9 cellular contexts compared by ENCODE assay signal in genomic region chr6:109978174-109979032, GRCh38. TPM values are rescaled to one million over a fixed set of nuclear protein-coding genes. Genes with fewer than 3 reads are reported as not detected.
DNase-seq lines count a peak whose midpoint lies in the region; ATAC-seq and TF ChIP-seq lines count a peak whose summit lies in the region.
"Had no signal": no experiment of that assay in that cellular context is flagged by ENCODE, and none has a peak within 500 bp of the region (broad histone marks: within the 10 kb centered on the region; RNA-seq: fewer than 3 reads in every experiment).

Gene GPR6, plus strand, starts transcription at chr6:109978311. Its CDS starts 802 bp downstream, at chr6:109979113.

- POLR2A ChIA-PET in HEK293 (lab: Yijun Ruan, JAX), result no interaction called here

- whole genome bisulfite sequencing in ovary, 3 donors, result 2% methylated on average over 37 to 50 of the region's 50 CpGs

- no peak for TF ChIP-seq POLR2A in ovary (IDR thresholded peaks at IDR 0.05)

- H3K36me3 ChIP-seq in HEK293 (ENCODE audit: control insufficient read depth in 2 of 2, insufficient read depth in 1 of 2, low read length in 2 of 2) (no peaks in the 10 kb centered on the region), ovary (no peaks in the 10 kb centered on the region)
- H3K36me3 ChIP-seq: thoracic aorta had no signal

- H3K27ac ChIP-seq in HEK293 (ENCODE audit: extremely low read depth, low read depth, low read length) (no peak within 1 kb of the TSS), ovary (no peak within 1 kb of the TSS)
- H3K27ac ChIP-seq: thoracic aorta had no signal

- TF ChIP-seq CTCF in HEK293 (tag by site-specific recombination; IDR thresholded peaks at IDR 0.05) (no peak), ovary (IDR thresholded peaks at IDR 0.05) (no peak), CD14-positive monocyte (IDR thresholded peaks at IDR 0.05) (no peak)

- peaks cover 1 to 2% of the 10 kb centered on the region in 2 donors for H3K9me3 Mint-ChIP-seq in activated T-cell treated with anti-CD3 and anti-CD28 coated beads, Interleukin-2, amount 50 U/mL, for 72 hours
- H3K9me3 Mint-ChIP-seq in CD14-positive monocyte, result peaks cover 0 to 19% (median 5%) of the 10 kb centered on the region in 7 donors

- peaks cover 0 to 3% of the 10 kb centered on the region in 2 donors for H3K36me3 Mint-ChIP-seq in activated T-cell treated with anti-CD3 and anti-CD28 coated beads, Interleukin-2, amount 50 U/mL, for 72 hours (ENCODE audit: insufficient read depth in 2 of 2)
- H3K36me3 Mint-ChIP-seq in CD14-positive monocyte, result peaks cover 0 to 2% of the 10 kb centered on the region in 2 donors

- peak within 1 kb of the TSS in 1 of 2 donors; percentile 17 for H3K4me3 Mint-ChIP-seq in activated T-cell treated with anti-CD3 and anti-CD28 coated beads, Interleukin-2, amount 50 U/mL, for 72 hours
- peak within 1 kb of the TSS in 1 of 2 donors; percentile 79 for H3K4me3 Mint-ChIP-seq in CD14-positive monocyte

- intact Hi-C loops in ovary (cut with DNase I), result no loop called here
- intact Hi-C loops in CD14-positive monocyte (cut with micrococcal nuclease), result no loop called here

- peak; percentile 48 to 63 for ATAC-seq in activated T-cell treated with anti-CD3 and anti-CD28 coated beads, Interleukin-2, amount 50 U/mL, for 72 hours (replicated peaks in 1 of 2)
- no peak for ATAC-seq in GM21619 (IDR thresholded peaks at IDR 0.05; ENCODE audit: unreplicated experiment)

- H3K27me3 ChIP-seq in ovary, result no peaks in the 10 kb centered on the region

- H3K4me3 ChIP-seq in HEK293 (ENCODE audit: low read depth, low read length), result peak within 1 kb of the TSS; percentile 43
- no peak within 1 kb of the TSS for H3K4me3 ChIP-seq in ovary
- H3K4me3 ChIP-seq: thoracic aorta had no signal

- H3K9me3 ChIP-seq in HEK293 (ENCODE audit: control insufficient read depth, insufficient read depth, low read depth, low read length) (no peaks in the 10 kb centered on the region), ovary (no peaks in the 10 kb centered on the region)
- H3K9me3 ChIP-seq: thoracic aorta had no signal

- peaks cover 80% of the 10 kb centered on the region for H3K27me3 Mint-ChIP-seq in activated T-cell treated with anti-CD3 and anti-CD28 coated beads, Interleukin-2, amount 50 U/mL, for 72 hours (ENCODE audit: low read depth)
- peaks cover 44 to 66% (median 51%) of the 10 kb centered on the region in 3 donors for H3K27me3 Mint-ChIP-seq in CD14-positive monocyte (ENCODE audit: low read depth in 3 of 3)

- H3K4me1 ChIP-seq in HEK293 (ENCODE audit: control insufficient read depth, insufficient read depth, low read length), result peaks cover 5% of the 10 kb centered on the region
- H3K4me1 ChIP-seq in ovary (ENCODE audit: insufficient read depth), result no peaks in the 10 kb centered on the region

- CTCF ChIA-PET in HEK293 (lab: Yijun Ruan, JAX), result interaction anchor here (0.8 to 1.4 kb wide), 3 partner anchors 13 to 275 kb away, joined by 3 read pairs; no protein-coding TSS in a partner anchor

- H3K27ac Mint-ChIP-seq in activated T-cell treated with anti-CD3 and anti-CD28 coated beads, Interleukin-2, amount 50 U/mL, for 72 hours, result no peak within 1 kb of the TSS
- no peak within 1 kb of the TSS for H3K27ac Mint-ChIP-seq in CD14-positive monocyte

- no peak for TF ChIP-seq EP300 in ovary (IDR thresholded peaks at IDR 0.05)

- DNase-seq in AG08395 (ENCODE audit: low spot score) (peak; percentile 67), NCI-H510A treated with DMSO at 0.1 percent for 48 hours (lab: John Stamatoyannopoulos, UW) (peak; percentile 5), globus pallidus (ENCODE audit: low spot score) (peak; percentile 1), ovary (peak; percentile 33 to 76 (median 63)), CD14-positive monocyte (ENCODE audit: low spot score) (no peak)
- peak; percentile 56 to 66 for DNase-seq in activated T-cell treated with anti-CD3 and anti-CD28 coated beads, Interleukin-2, amount 50 U/mL, for 72 hours

- H3K4me1 Mint-ChIP-seq in activated T-cell treated with anti-CD3 and anti-CD28 coated beads, Interleukin-2, amount 50 U/mL, for 72 hours (ENCODE audit: low read depth), result no peaks in the 10 kb centered on the region
- no peaks in the 10 kb centered on the region for H3K4me1 Mint-ChIP-seq in CD14-positive monocyte

TF ChIP-seq in HEK293, 187 proteins besides CTCF, POLR2A, EP300 and RAD21 (continues in another document):
- TF ChIP-seq ZNF707 (tag by site-specific recombination; IDR thresholded peaks at IDR 0.05) (no peak), ZBTB6 (tag by site-specific recombination; IDR thresholded peaks at IDR 0.05) (peak; percentile 12; the same call in 1 of the 2 replicates), ZNF24 (tag by site-specific recombination; IDR thresholded peaks at IDR 0.05) (no peak), ZNF266 (tag by site-specific recombination; IDR thresholded peaks at IDR 0.05; ENCODE audit: low read depth) (no peak), ZNF292 (tag by site-specific recombination; IDR thresholded peaks at IDR 0.05; ENCODE audit: borderline replicate concordance, low read depth) (no peak), ZNF791 (tag by site-specific recombination; IDR thresholded peaks at IDR 0.05) (no peak), MEIS1 (CRISPR knock-in tag; IDR thresholded peaks at IDR 0.05; ENCODE audit: borderline replicate concordance) (peak; percentile 65), ZNF391 (tag by site-specific recombination; IDR thresholded peaks at IDR 0.05; ENCODE audit: borderline replicate concordance, low read depth) (no peak), ZNF423 (tag by site-specific recombination; IDR thresholded peaks at IDR 0.05) (peak; percentile 53; the same call in 1 of the 2 replicates), BCL11B (tag by site-specific recombination; IDR thresholded peaks at IDR 0.05; ENCODE audit: low read depth) (no peak), ZFHX2 (tag by site-specific recombination; conservative IDR thresholded peaks at IDR 0.05) (no peak), SP7 (tag by site-specific recombination; IDR thresholded peaks at IDR 0.05) (no peak; the same call in 1 of the 2 replicates), GLIS2 (tag by site-specific recombination; IDR thresholded peaks at IDR 0.05) (peak; percentile 85), HOXD13 (CRISPR knock-in tag; IDR thresholded peaks at IDR 0.05; ENCODE audit: borderline replicate concordance) (no peak), ZNF561 (tag by site-specific recombination; IDR thresholded peaks at IDR 0.05; ENCODE audit: borderline replicate concordance) (peak; percentile 12; the same call in 1 of the 2 replicates), ZBTB20 (tag by site-specific recombination; IDR thresholded peaks at IDR 0.05) (no peak), ZFP69B (tag by site-specific recombination; IDR thresholded peaks at IDR 0.05) (peak; percentile 11; the same call in 1 of the 2 replicates)
- TF ChIP-seq, protein P1, sequence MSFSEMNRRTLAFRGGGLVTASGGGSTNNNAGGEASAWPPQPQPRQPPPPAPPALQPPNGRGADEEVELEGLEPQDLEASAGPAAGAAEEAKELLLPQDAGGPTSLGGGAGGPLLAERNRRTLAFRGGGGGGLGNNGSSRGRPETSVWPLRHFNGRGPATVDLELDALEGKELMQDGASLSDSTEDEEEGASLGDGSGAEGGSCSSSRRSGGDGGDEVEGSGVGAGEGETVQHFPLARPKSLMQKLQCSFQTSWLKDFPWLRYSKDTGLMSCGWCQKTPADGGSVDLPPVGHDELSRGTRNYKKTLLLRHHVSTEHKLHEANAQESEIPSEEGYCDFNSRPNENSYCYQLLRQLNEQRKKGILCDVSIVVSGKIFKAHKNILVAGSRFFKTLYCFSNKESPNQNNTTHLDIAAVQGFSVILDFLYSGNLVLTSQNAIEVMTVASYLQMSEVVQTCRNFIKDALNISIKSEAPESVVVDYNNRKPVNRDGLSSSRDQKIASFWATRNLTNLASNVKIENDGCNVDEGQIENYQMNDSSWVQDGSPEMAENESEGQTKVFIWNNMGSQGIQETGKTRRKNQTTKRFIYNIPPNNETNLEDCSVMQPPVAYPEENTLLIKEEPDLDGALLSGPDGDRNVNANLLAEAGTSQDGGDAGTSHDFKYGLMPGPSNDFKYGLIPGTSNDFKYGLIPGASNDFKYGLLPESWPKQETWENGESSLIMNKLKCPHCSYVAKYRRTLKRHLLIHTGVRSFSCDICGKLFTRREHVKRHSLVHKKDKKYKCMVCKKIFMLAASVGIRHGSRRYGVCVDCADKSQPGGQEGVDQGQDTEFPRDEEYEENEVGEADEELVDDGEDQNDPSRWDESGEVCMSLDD (tag by site-specific recombination; IDR thresholded peaks at IDR 0.05), result peak; percentile 56; the same call in 1 of the 2 replicates
- TF ChIP-seq, protein P2, sequence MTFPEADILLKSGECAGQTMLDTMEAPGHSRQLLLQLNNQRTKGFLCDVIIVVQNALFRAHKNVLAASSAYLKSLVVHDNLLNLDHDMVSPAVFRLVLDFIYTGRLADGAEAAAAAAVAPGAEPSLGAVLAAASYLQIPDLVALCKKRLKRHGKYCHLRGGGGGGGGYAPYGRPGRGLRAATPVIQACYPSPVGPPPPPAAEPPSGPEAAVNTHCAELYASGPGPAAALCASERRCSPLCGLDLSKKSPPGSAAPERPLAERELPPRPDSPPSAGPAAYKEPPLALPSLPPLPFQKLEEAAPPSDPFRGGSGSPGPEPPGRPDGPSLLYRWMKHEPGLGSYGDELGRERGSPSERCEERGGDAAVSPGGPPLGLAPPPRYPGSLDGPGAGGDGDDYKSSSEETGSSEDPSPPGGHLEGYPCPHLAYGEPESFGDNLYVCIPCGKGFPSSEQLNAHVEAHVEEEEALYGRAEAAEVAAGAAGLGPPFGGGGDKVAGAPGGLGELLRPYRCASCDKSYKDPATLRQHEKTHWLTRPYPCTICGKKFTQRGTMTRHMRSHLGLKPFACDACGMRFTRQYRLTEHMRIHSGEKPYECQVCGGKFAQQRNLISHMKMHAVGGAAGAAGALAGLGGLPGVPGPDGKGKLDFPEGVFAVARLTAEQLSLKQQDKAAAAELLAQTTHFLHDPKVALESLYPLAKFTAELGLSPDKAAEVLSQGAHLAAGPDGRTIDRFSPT (tag by site-specific recombination; IDR thresholded peaks at IDR 0.05), result 0 out of 2 replicates have a peak, but pooled peaks have one; percentile 42

RNA-seq across cellular contexts. Expression of gene GPR6, which starts in this region (rescaled TPM):
- total RNA-seq in activated T-cell treated with anti-CD3 and anti-CD28 coated beads, Interleukin-2, amount 50 U/mL, for 72 hours, result not detected
- total RNA-seq in ovary, result not detected
- polyA plus RNA-seq in ovary (not detected), CD14-positive monocyte (not detected)
- total RNA-seq: thoracic aorta had no signal

Comparison
In these comparisons a context has a peak if more than half of its experiments do, and no peak if none do; other contexts are left out.
1. Peak in DNase-seq and ATAC-seq in activated T-cell treated with anti-CD3 and anti-CD28 coated beads, Interleukin-2, amount 50 U/mL, for 72 hours; RNA of the gene not detected or under 1 TPM.
2. Peak in DNase-seq in ovary; RNA of the gene not detected or under 1 TPM.